Comparison of ENCODE assay signal across 1 cellular context in genomic region chr2:170073288-170073687, GRCh38.
TF ChIP-seq lines count a peak whose summit lies in the region.

No MANE protein-coding gene starts in this region.

TF ChIP-seq in HepG2, 621 proteins besides CTCF, POLR2A, EP300 and RAD21 (continued from another document):
- TF ChIP-seq, protein P1, sequence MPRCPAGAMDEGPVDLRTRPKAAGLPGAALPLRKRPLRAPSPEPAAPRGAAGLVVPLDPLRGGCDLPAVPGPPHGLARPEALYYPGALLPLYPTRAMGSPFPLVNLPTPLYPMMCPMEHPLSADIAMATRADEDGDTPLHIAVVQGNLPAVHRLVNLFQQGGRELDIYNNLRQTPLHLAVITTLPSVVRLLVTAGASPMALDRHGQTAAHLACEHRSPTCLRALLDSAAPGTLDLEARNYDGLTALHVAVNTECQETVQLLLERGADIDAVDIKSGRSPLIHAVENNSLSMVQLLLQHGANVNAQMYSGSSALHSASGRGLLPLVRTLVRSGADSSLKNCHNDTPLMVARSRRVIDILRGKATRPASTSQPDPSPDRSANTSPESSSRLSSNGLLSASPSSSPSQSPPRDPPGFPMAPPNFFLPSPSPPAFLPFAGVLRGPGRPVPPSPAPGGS (CRISPR knock-in tag; IDR thresholded peaks at IDR 0.05), result no peak
- TF ChIP-seq ZBTB38 (CRISPR knock-in tag; IDR thresholded peaks at IDR 0.05) (no peak), CEBPB (IDR thresholded peaks at IDR 0.05; ENCODE audit: borderline replicate concordance, low read depth, low read length) (no peak), HNF4A (CRISPR knock-in tag; IDR thresholded peaks at IDR 0.05) (no peak)
- TF ChIP-seq, protein P2, sequence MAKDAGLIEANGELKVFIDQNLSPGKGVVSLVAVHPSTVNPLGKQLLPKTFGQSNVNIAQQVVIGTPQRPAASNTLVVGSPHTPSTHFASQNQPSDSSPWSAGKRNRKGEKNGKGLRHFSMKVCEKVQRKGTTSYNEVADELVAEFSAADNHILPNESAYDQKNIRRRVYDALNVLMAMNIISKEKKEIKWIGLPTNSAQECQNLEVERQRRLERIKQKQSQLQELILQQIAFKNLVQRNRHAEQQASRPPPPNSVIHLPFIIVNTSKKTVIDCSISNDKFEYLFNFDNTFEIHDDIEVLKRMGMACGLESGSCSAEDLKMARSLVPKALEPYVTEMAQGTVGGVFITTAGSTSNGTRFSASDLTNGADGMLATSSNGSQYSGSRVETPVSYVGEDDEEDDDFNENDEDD (CRISPR knock-in tag; IDR thresholded peaks at IDR 0.05; ENCODE audit: borderline replicate concordance), result no peak
